Comparison of ENCODE assay signal across 10 cellular contexts in genomic region chr1:8217809-8218208, GRCh38.
DNase-seq lines count a peak whose midpoint lies in the region; ATAC-seq and TF ChIP-seq lines count a peak whose summit lies in the region.
"Had no signal": no experiment of that assay in that cellular context is flagged by ENCODE, and none has a peak within 500 bp of the region (broad histone marks: within the 10 kb centered on the region; RNA-seq: fewer than 3 reads in every experiment).

No MANE protein-coding gene starts in this region.

- H3K27me3 Mint-ChIP-seq in endodermal cell (ENCODE audit: insufficient read depth): peaks cover 7% of the 10 kb centered on the region

- H3K27me3 ChIP-seq in right cardiac atrium (ENCODE audit: control insufficient read depth, insufficient read depth) (no peaks in the 10 kb centered on the region), endodermal cell (ENCODE audit: control insufficient read depth, insufficient read depth, low read length, poor library complexity, severe bottlenecking) (no peaks in the 10 kb centered on the region), neuronal stem cell (ENCODE audit: control insufficient read depth in 3 of 3, insufficient read depth in 3 of 3, low read depth in 1 of 3, low read length in 3 of 3) (peaks cover 0 to 21% (median 0%) of the 10 kb centered on the region in 3 experiments), vagina (no peaks in the 10 kb centered on the region)

- H3K4me1 Mint-ChIP-seq in endodermal cell: peaks cover 21% of the 10 kb centered on the region

- 69% methylated on average over 4 of the region's 4 CpGs for WGBS in right cardiac atrium
- WGBS in endodermal cell (ENCODE audit: insufficient coverage in 1 of 2, insufficient read length in 1 of 2), 2 experiments: 68 to 97% methylated on average over 3 to 4 of the region's 4 CpGs
- WGBS in neuronal stem cell (ENCODE audit: extremely low coverage in 2 of 2, insufficient read length in 2 of 2, insufficient replicate concordance in 1 of 2), 2 donors: no CpG with 5 or more reads among the region's 4 CpGs

- H2AK5ac ChIP-seq in neuronal stem cell (ENCODE audit: low read depth, low read length): no peak overlapping the region

- H2BK5ac ChIP-seq in neuronal stem cell (ENCODE audit: low read length): peak overlapping the region; percentile 55

- H3K4me3 Mint-ChIP-seq in endodermal cell: peak overlapping the region; percentile 43

- no peak overlapping the region for H2BK12ac ChIP-seq in neuronal stem cell (ENCODE audit: low read length)

- no peak overlapping the region for H2BK15ac ChIP-seq in neuronal stem cell (ENCODE audit: low read length)

- H3K14ac ChIP-seq in neuronal stem cell (ENCODE audit: low read length): no peak overlapping the region

- H3K9me3 ChIP-seq in right cardiac atrium (ENCODE audit: control insufficient read depth, low read length) (no peaks in the 10 kb centered on the region), endodermal cell (ENCODE audit: control insufficient read depth, low read length) (no peaks in the 10 kb centered on the region), neuronal stem cell (replicated peaks in 1 of 2; ENCODE audit: control insufficient read depth in 2 of 2, insufficient read depth in 1 of 2, low read depth in 1 of 2, low read length in 2 of 2) (peaks cover 0 to 1% of the 10 kb centered on the region in 2 donors), vagina (no peaks in the 10 kb centered on the region)

- peak overlapping the region; percentile 93 for H3K18ac ChIP-seq in neuronal stem cell (ENCODE audit: low read length)

- H3K23ac ChIP-seq in neuronal stem cell (ENCODE audit: low read depth, low read length, poor library complexity): no peak overlapping the region

- H3K27ac Mint-ChIP-seq in endodermal cell: no peak overlapping the region

- H3K27ac ChIP-seq in right cardiac atrium (ENCODE audit: low read length) (peak overlapping the region; percentile 22), endodermal cell (ENCODE audit: low read depth, low read length) (no peak overlapping the region), neuronal stem cell (replicated peaks; ENCODE audit: low read length) (no peak overlapping the region), vagina (peak overlapping the region; percentile 84)

- intact Hi-C loops in right cardiac atrium (cut with DNase I): loop anchor here in 1 of 4 donors (10.0 kb wide), 1 partner anchor 183 kb away; no protein-coding TSS in a partner anchor
- intact Hi-C loops in left cardiac atrium (cut with DNase I): loop anchor here in 1 of 2 donors (10.0 kb wide), 1 partner anchor 83 kb away; no protein-coding TSS in a partner anchor
- intact Hi-C loops in vagina (cut with DNase I): no loop called here
- intact Hi-C loops in posterior vena cava (cut with DNase I): loop anchor here (10.0 kb wide), 2 partner anchors 83 to 183 kb away; no protein-coding TSS in a partner anchor

- H3K4me3 ChIP-seq in right cardiac atrium (ENCODE audit: low read length): peak overlapping the region; percentile 50
- no peak overlapping the region for H3K4me3 ChIP-seq in endodermal cell (ENCODE audit: low read length)
- H3K4me3 ChIP-seq in neuronal stem cell (ENCODE audit: low read length in 2 of 2): no peak overlapping the region
- H3K4me3 ChIP-seq in vagina: peak overlapping the region; percentile 47 to 66

- no peak overlapping the region for H3K4me2 ChIP-seq in neuronal stem cell (ENCODE audit: insufficient read depth, low read length, poor library complexity, severe bottlenecking)

- no peaks in the 10 kb centered on the region for H3K4me1 ChIP-seq in right cardiac atrium (ENCODE audit: control insufficient read depth, insufficient read depth, low read length)
- peaks cover 7% of the 10 kb centered on the region for H3K4me1 ChIP-seq in endodermal cell (ENCODE audit: control insufficient read depth, insufficient read depth, low read length)
- peaks cover 0 to 4% of the 10 kb centered on the region in 2 donors for H3K4me1 ChIP-seq in neuronal stem cell (ENCODE audit: control insufficient read depth in 2 of 2, insufficient read depth in 1 of 2, low read depth in 1 of 2, low read length in 2 of 2)
- peaks cover 24% of the 10 kb centered on the region for H3K4me1 ChIP-seq in vagina

- no peak overlapping the region for H2BK120ac ChIP-seq in neuronal stem cell (ENCODE audit: low read depth, low read length)

- TF ChIP-seq CTCF in endodermal cell (conservative IDR thresholded peaks at IDR 0.05): no peak
- TF ChIP-seq CTCF in vagina (IDR thresholded peaks at IDR 0.05): no peak

- DNase-seq in right cardiac atrium (no peak), left cardiac atrium (no peak), endodermal cell (no peak), neuronal stem cell (ENCODE audit: low spot score) (no peak), vagina (ENCODE audit: extremely low spot score in 2 of 2) (no peak), epidermal melanocyte (ENCODE audit: insufficient read length, low spot score) (no peak), posterior vena cava (ENCODE audit: low spot score) (no peak)
- DNase-seq: effector CD8-positive, alpha-beta T cell; NCI-H1436 had no signal

- no peak overlapping the region for H4K91ac ChIP-seq in neuronal stem cell (ENCODE audit: low read depth, low read length, poor library complexity)

- no peak for ATAC-seq in right cardiac atrium
- ATAC-seq in left cardiac atrium: no peak
- no peak for ATAC-seq in GM19463 (IDR thresholded peaks at IDR 0.05; ENCODE audit: unreplicated experiment)

- H3K79me1 ChIP-seq in neuronal stem cell (ENCODE audit: low read depth, low read length): no peaks in the 10 kb centered on the region

- no peak for TF ChIP-seq POLR2A in vagina (IDR thresholded peaks at IDR 0.05)

- H4K8ac ChIP-seq in neuronal stem cell (ENCODE audit: low read depth, low read length): no peak overlapping the region

- H3K36me3 Mint-ChIP-seq in endodermal cell (ENCODE audit: low read depth): no peaks in the 10 kb centered on the region

- no peaks in the 10 kb centered on the region for H3K9me3 Mint-ChIP-seq in endodermal cell

- H2AFZ ChIP-seq in neuronal stem cell (ENCODE audit: low read length): no peak overlapping the region

- H3K4ac ChIP-seq in neuronal stem cell (ENCODE audit: low read length): no peak overlapping the region

- H3K9ac ChIP-seq in endodermal cell (ENCODE audit: extremely low read depth, low read length, poor library complexity, severe bottlenecking): no peak overlapping the region
- H3K9ac ChIP-seq in neuronal stem cell (ENCODE audit: low read depth, low read length, poor library complexity): no peak overlapping the region

- H3K36me3 ChIP-seq in endodermal cell (ENCODE audit: control insufficient read depth, insufficient read depth, low read length) (no peaks in the 10 kb centered on the region), neuronal stem cell (replicated peaks in 1 of 2; ENCODE audit: control insufficient read depth in 2 of 2, insufficient read depth in 2 of 2, low read length in 2 of 2) (no peaks in the 10 kb centered on the region), vagina (no peaks in the 10 kb centered on the region)

Comparison
In these comparisons a context has a peak if more than half of its experiments do, and no peak if none do; other contexts are left out.
1. H3K27ac ChIP-seq: peak in right cardiac atrium (single experiment) and vagina (single experiment); none in endodermal cell (single experiment) and neuronal stem cell (single experiment).
2. H3K4me3 ChIP-seq: peak in right cardiac atrium (single experiment) and vagina (2 of 2); none in endodermal cell (single experiment) and neuronal stem cell (0 of 2).